ENCODE assay signal across 22 cellular contexts in genomic region chr21:45579383-45580180, GRCh38. TPM values are rescaled to one million over a fixed set of nuclear protein-coding genes. Genes with fewer than 3 reads are reported as not detected.
A peak's percentile ranks its signal among the peaks of the same experiment; 100 is the strongest.
DNase-seq lines count a peak whose midpoint lies in the region; ATAC-seq and TF ChIP-seq lines count a peak whose summit lies in the region.
"Had no signal": no experiment of that assay in that cellular context is flagged by ENCODE, and none has a peak within 500 bp of the region (broad histone marks: within the 10 kb centered on the region; RNA-seq: fewer than 3 reads in every experiment).

No MANE protein-coding gene starts in this region.

- TF ChIP-seq EP300 in sigmoid colon (IDR thresholded peaks at IDR 0.05) = no peak

- H3K4me3 ChIP-seq in sigmoid colon = no peak overlapping the region
- H3K4me3 ChIP-seq: esophagus squamous epithelium, gastrocnemius medialis, pancreas, testis had no signal

- in situ Hi-C loops in GM13976 (cut with MboI; ENCODE audit: low sequenced_read_pairs, unreplicated experiment) = no loop called here

- 84 to 93% methylated on average over 29 of the region's 29 CpGs for WGBS in sigmoid colon, 2 donors

- no peak for TF ChIP-seq CTCF in GM13976 (IDR thresholded peaks at IDR 0.05; ENCODE audit: borderline replicate concordance, control extremely low read depth, extremely low read depth, insufficient read depth, missing control alignments)
- no peak for TF ChIP-seq CTCF in sigmoid colon (IDR thresholded peaks at IDR 0.05)

- no peaks in the 10 kb centered on the region for H3K9me3 ChIP-seq in sigmoid colon
- H3K9me3 ChIP-seq: esophagus squamous epithelium, gastrocnemius medialis, pancreas, testis had no signal

- no peak for ATAC-seq in HG02642 (IDR thresholded peaks at IDR 0.05; ENCODE audit: poor library complexity, unreplicated experiment)
- ATAC-seq: activated T-helper 17 cell treated with anti-CD3 and anti-CD28 coated beads, Interleukin-2, amount 50 U/mL, for 72 hours; gastrocnemius medialis; pancreas had no signal

- no peaks in the 10 kb centered on the region for H3K27me3 ChIP-seq in sigmoid colon
- H3K27me3 ChIP-seq: pancreas, testis had no signal

- no peak overlapping the region for H3K27ac ChIP-seq in sigmoid colon
- H3K27ac ChIP-seq: esophagus squamous epithelium, gastrocnemius medialis, pancreas, testis had no signal

- no peak for TF ChIP-seq POLR2A in sigmoid colon (IDR thresholded peaks at IDR 0.05)

- intact Hi-C loops in sigmoid colon (cut with DNase I) = no loop called here

- no peaks in the 10 kb centered on the region for H3K4me1 ChIP-seq in sigmoid colon
- H3K4me1 ChIP-seq: esophagus squamous epithelium, gastrocnemius medialis, pancreas had no signal

- H3K36me3 ChIP-seq in sigmoid colon = no peaks in the 10 kb centered on the region
- H3K36me3 ChIP-seq: esophagus squamous epithelium, gastrocnemius medialis, pancreas had no signal

- DNase-seq in activated CD4-positive, CD25-positive, alpha-beta regulatory T cell treated with anti-CD3 and anti-CD28 coated beads, Interleukin-2, amount 50 U/mL, for 72 hours = peak; percentile 26
- DNase-seq in activated CD4-positive, CD25-positive, alpha-beta regulatory T cell (lab: John Stamatoyannopoulos, UW) = no peak
- peak; percentile 23 for DNase-seq in GM13976 (ENCODE audit: low spot score)
- DNase-seq in islet precursor cell = peak; percentile 32
- peak; percentile 61 for DNase-seq in sigmoid colon
- no peak for DNase-seq in Ammon's horn (ENCODE audit: low spot score)
- no peak for DNase-seq in NCI-H1417 (lab: John Stamatoyannopoulos, UW)
- DNase-seq: activated B cell treated with CpG ODN at 0.5 μM for 24 hours, AML-193, DMS153, esophagus squamous epithelium, gastrocnemius medialis, GDM1, HCEC 1CT, mesendoderm, naive B cell, NCI-H187, NCI-H526 treated with DMSO at 0.1 percent for 48 hours, testis had no signal

RNA-seq across cellular contexts. Expression of gene SLC19A1, which starts 37.3 kb away (rescaled TPM):
- total RNA-seq in sigmoid colon = 1 to 10 TPM; 2.1 to 6.4 (median 2.5) TPM
- polyA plus RNA-seq in sigmoid colon = 10 to 100 TPM in 1 of 3 donors, 1 to 10 TPM in 2; 1.8 to 10.7 (median 3.2) TPM

Comparison
In these comparisons a context has a peak if more than half of its experiments do, and no peak if none do; other contexts are left out.
1. DNase-seq: peak in activated CD4-positive, CD25-positive, alpha-beta regulatory T cell treated with anti-CD3 and anti-CD28 coated beads, Interleukin-2, amount 50 U/mL, for 72 hours (single experiment), GM13976 (single experiment), islet precursor cell (single experiment) and sigmoid colon (single experiment); none in activated CD4-positive, CD25-positive, alpha-beta regulatory T cell (0 of 4), Ammon's horn (single experiment) and NCI-H1417 (0 of 3).